19 cellular contexts compared by ENCODE assay signal in the genomic region with DNA sequence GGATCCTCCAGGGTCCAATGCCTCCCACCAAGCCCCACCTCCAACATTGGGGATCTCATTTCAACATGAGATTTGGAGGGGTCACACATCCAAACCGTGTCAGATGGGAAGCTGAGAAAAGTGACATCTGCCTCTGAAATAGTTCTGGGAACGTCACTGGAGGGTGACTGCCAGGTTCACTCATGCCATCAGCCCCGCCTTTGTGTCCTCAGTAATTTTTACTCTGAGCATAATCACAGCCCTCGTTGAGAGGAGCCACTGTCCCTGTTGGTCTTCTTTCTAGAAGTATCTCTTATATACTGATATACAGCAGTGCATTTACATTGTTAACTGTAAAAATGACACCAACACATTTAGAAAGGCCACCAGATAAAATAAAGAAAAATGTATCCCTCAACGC.
DNase-seq lines count a peak whose midpoint lies in the region; ATAC-seq, FAIRE-seq and TF ChIP-seq lines count a peak whose summit lies in the region.
"Had no signal": no experiment of that assay in that cellular context is flagged by ENCODE, and none has a peak within 500 bp of the region (broad histone marks: within the 10 kb centered on the region; RNA-seq: fewer than 3 reads in every experiment).

No MANE protein-coding gene starts in this region.

- H3K27ac Mint-ChIP-seq in CD4-positive, alpha-beta T cell = peak overlapping the region; percentile 76
- no peak overlapping the region for H3K27ac Mint-ChIP-seq in activated CD4-positive, alpha-beta T cell treated with anti-CD3 and anti-CD28 coated beads, Interleukin-2, amount 10 ng/mL, durations not matched to agents 7 days and 5 days
- H3K27ac Mint-ChIP-seq: stimulated activated effector memory CD8-positive, alpha-beta T cell treated with anti-CD3 and anti-CD28 coated beads, Interleukin-12 subunit alpha, Interleukin-12 subunit beta, amount 100 ng/mL, for 72 hours had no signal

- no peak for TF ChIP-seq CTCF in CD4-positive, alpha-beta T cell (IDR thresholded peaks at IDR 0.05)
- no peak for TF ChIP-seq CTCF in osteoblast (IDR thresholded peaks at IDR 0.05; ENCODE audit: extremely low read depth, low read depth, low read length)
- no peak for TF ChIP-seq CTCF in testis (IDR thresholded peaks at IDR 0.05)

- H3K9me3 Mint-ChIP-seq in CD4-positive, alpha-beta T cell = no peaks in the 10 kb centered on the region
- no peaks in the 10 kb centered on the region for H3K9me3 Mint-ChIP-seq in activated CD4-positive, alpha-beta T cell treated with anti-CD3 and anti-CD28 coated beads, Interleukin-2, amount 10 ng/mL, durations not matched to agents 7 days and 5 days
- H3K9me3 Mint-ChIP-seq: mesothelial cell of epicardium; stimulated activated effector memory CD8-positive, alpha-beta T cell treated with anti-CD3 and anti-CD28 coated beads, Interleukin-12 subunit alpha, Interleukin-12 subunit beta, amount 100 ng/mL, for 72 hours had no signal

- FAIRE-seq in GM12891 (lab: Jason Lieb, UNC) = peak; percentile 68
- FAIRE-seq: frontal cortex, H1 had no signal

- WGBS in testis, 2 donors = 83 to 93% methylated on average over 4 to 5 of the region's 5 CpGs

- H3K36me3 ChIP-seq in osteoblast (ENCODE audit: insufficient read depth, low read length) (no peaks in the 10 kb centered on the region), testis (ENCODE audit: low read depth, missing control alignments) (no peaks in the 10 kb centered on the region)
- H3K36me3 ChIP-seq: neutrophil, tibial artery had no signal

- CTCF ChIA-PET in CD4-positive, alpha-beta T cell (lab: Charles Lee) = interaction anchor here (1.0 kb wide), 1 partner anchor 16 kb away, joined by 3 read pairs; no protein-coding TSS in a partner anchor
- CTCF ChIA-PET in activated CD4-positive, alpha-beta T cell treated with anti-CD3 and anti-CD28 coated beads, Interleukin-2, amount 10 ng/mL, durations not matched to agents 7 days and 5 days (lab: Charles Lee) = no interaction called here

- H3K4me3 ChIP-seq in osteoblast (ENCODE audit: insufficient read depth, low read length) (no peak overlapping the region), testis (no peak overlapping the region)
- H3K4me3 ChIP-seq: tibial artery had no signal

- no peak for ATAC-seq in CD4-positive, alpha-beta T cell (ENCODE audit: poor library complexity)

- no peak for DNase-seq in CD4-positive, alpha-beta T cell
- DNase-seq in GM12891 (ENCODE audit: insufficient read length, low spot score) (no peak), SW480 (ENCODE audit: low spot score) (peak; percentile 49), osteoblast (ENCODE audit: insufficient read length, low spot score, missing footprints) (no peak), testis (no peak), NCI-H1092 treated with DMSO at 0.1 percent for 48 hours (lab: John Stamatoyannopoulos, UW) (no peak)
- DNase-seq in activated CD4-positive, alpha-beta T cell treated with anti-CD3 and anti-CD28 coated beads, Interleukin-2, amount 10 ng/mL, durations not matched to agents 7 days and 5 days = no peak
- DNase-seq: activated CD8-positive, alpha-beta memory T cell treated with anti-CD3 and anti-CD28 coated beads, Interleukin-2, amount 50 U/mL, for 48 hours; activated effector memory CD4-positive, alpha-beta T cell treated with anti-CD3 and anti-CD28 coated beads, Interleukin-2, amount 50 U/mL, for 16 hours; Caco-2; kidney glomerular epithelial cell; NCI-H1417; retina; tibial artery had no signal

- no peak overlapping the region for H2AFZ ChIP-seq in osteoblast (ENCODE audit: low read length)

- H3K4me1 ChIP-seq in osteoblast (ENCODE audit: insufficient read depth, low read length) (peaks cover 8% of the 10 kb centered on the region), testis (no peaks in the 10 kb centered on the region)
- H3K4me1 ChIP-seq: Caco-2 had no signal

- H3K79me2 ChIP-seq in osteoblast (ENCODE audit: insufficient read depth, low read length) = no peaks in the 10 kb centered on the region

- no peaks in the 10 kb centered on the region for H3K36me3 Mint-ChIP-seq in CD4-positive, alpha-beta T cell (ENCODE audit: low read depth)
- H3K36me3 Mint-ChIP-seq in activated CD4-positive, alpha-beta T cell treated with anti-CD3 and anti-CD28 coated beads, Interleukin-2, amount 10 ng/mL, durations not matched to agents 7 days and 5 days (ENCODE audit: low read depth) = no peaks in the 10 kb centered on the region
- H3K36me3 Mint-ChIP-seq: mesothelial cell of epicardium; stimulated activated effector memory CD8-positive, alpha-beta T cell treated with anti-CD3 and anti-CD28 coated beads, Interleukin-12 subunit alpha, Interleukin-12 subunit beta, amount 100 ng/mL, for 72 hours had no signal

- H3K4me3 Mint-ChIP-seq in CD4-positive, alpha-beta T cell = no peak overlapping the region
- H3K4me3 Mint-ChIP-seq in activated CD4-positive, alpha-beta T cell treated with anti-CD3 and anti-CD28 coated beads, Interleukin-2, amount 10 ng/mL, durations not matched to agents 7 days and 5 days = no peak overlapping the region
- H3K4me3 Mint-ChIP-seq: mesothelial cell of epicardium; stimulated activated effector memory CD8-positive, alpha-beta T cell treated with anti-CD3 and anti-CD28 coated beads, Interleukin-12 subunit alpha, Interleukin-12 subunit beta, amount 100 ng/mL, for 72 hours had no signal

- H3K27me3 ChIP-seq in CD4-positive, alpha-beta T cell (ENCODE audit: control insufficient read depth, insufficient read depth, low read length) = no peaks in the 10 kb centered on the region
- H3K27me3 ChIP-seq in osteoblast (ENCODE audit: insufficient read depth, low read length) (no peaks in the 10 kb centered on the region), testis (no peaks in the 10 kb centered on the region)
- H3K27me3 ChIP-seq: tibial artery had no signal

- H3K4me1 Mint-ChIP-seq in CD4-positive, alpha-beta T cell (ENCODE audit: low read depth) = peaks cover 35% of the 10 kb centered on the region
- peaks cover 32% of the 10 kb centered on the region for H3K4me1 Mint-ChIP-seq in activated CD4-positive, alpha-beta T cell treated with anti-CD3 and anti-CD28 coated beads, Interleukin-2, amount 10 ng/mL, durations not matched to agents 7 days and 5 days

- H3K4me2 ChIP-seq in osteoblast (ENCODE audit: insufficient read depth, low read length) = peak overlapping the region; percentile 52

- no peak overlapping the region for H3K27ac ChIP-seq in CD4-positive, alpha-beta T cell (ENCODE audit: low read depth, low read length)
- H3K27ac ChIP-seq in osteoblast (ENCODE audit: low read depth, low read length) = no peak overlapping the region
- no peak overlapping the region for H3K27ac ChIP-seq in testis
- H3K27ac ChIP-seq: neutrophil, tibial artery had no signal

- intact Hi-C loops in CD4-positive, alpha-beta T cell (cut with DNase I, micrococcal nuclease) = loop anchor here in 1 of 2 experiments (2.0 to 5.0 kb wide), 2 partner anchors 65 to 80 kb away; a partner anchor contains a TSS
- intact Hi-C loops in testis (cut with DNase I; ENCODE audit: low total_unique reads) = no loop called here

- TF ChIP-seq POLR2A in GM12891 (IDR thresholded peaks at IDR 0.05; ENCODE audit: low read depth, low read length) (no peak), testis (IDR thresholded peaks at IDR 0.05) (no peak)

- POLR2A ChIA-PET in CD4-positive, alpha-beta T cell (lab: Charles Lee) = no interaction called here
- POLR2A ChIA-PET in activated CD4-positive, alpha-beta T cell treated with anti-CD3 and anti-CD28 coated beads, Interleukin-2, amount 10 ng/mL, durations not matched to agents 7 days and 5 days (lab: Charles Lee) = no interaction called here

- H3K9me3 ChIP-seq in CD4-positive, alpha-beta T cell (ENCODE audit: control insufficient read depth, low read length) = no peaks in the 10 kb centered on the region
- H3K9me3 ChIP-seq in osteoblast (ENCODE audit: low read depth, low read length) (no peaks in the 10 kb centered on the region), testis (no peaks in the 10 kb centered on the region)
- H3K9me3 ChIP-seq: Caco-2, neutrophil, tibial artery had no signal

- peaks cover 2% of the 10 kb centered on the region for H4K20me1 ChIP-seq in osteoblast (ENCODE audit: insufficient read depth, low read length)

- peaks cover 14% of the 10 kb centered on the region for H3K27me3 Mint-ChIP-seq in CD4-positive, alpha-beta T cell
- peaks cover 19% of the 10 kb centered on the region for H3K27me3 Mint-ChIP-seq in activated CD4-positive, alpha-beta T cell treated with anti-CD3 and anti-CD28 coated beads, Interleukin-2, amount 10 ng/mL, durations not matched to agents 7 days and 5 days

TF ChIP-seq in GM12891, 5 proteins besides CTCF, POLR2A, EP300 and RAD21:
- TF ChIP-seq SPI1 (IDR thresholded peaks at IDR 0.05; ENCODE audit: low read depth, low read length) (no peak), POU2F2 (IDR thresholded peaks at IDR 0.05; ENCODE audit: low read depth, low read length) (no peak), TAF1 (IDR thresholded peaks at IDR 0.05; ENCODE audit: low read depth, low read length) (no peak), POLR2AphosphoS5 (IDR thresholded peaks at IDR 0.05; ENCODE audit: low read depth, low read length) (no peak), PAX5 (IDR thresholded peaks at IDR 0.05; ENCODE audit: insufficient read depth, low read length, severe bottlenecking) (no peak)
